In the genomic region with DNA sequence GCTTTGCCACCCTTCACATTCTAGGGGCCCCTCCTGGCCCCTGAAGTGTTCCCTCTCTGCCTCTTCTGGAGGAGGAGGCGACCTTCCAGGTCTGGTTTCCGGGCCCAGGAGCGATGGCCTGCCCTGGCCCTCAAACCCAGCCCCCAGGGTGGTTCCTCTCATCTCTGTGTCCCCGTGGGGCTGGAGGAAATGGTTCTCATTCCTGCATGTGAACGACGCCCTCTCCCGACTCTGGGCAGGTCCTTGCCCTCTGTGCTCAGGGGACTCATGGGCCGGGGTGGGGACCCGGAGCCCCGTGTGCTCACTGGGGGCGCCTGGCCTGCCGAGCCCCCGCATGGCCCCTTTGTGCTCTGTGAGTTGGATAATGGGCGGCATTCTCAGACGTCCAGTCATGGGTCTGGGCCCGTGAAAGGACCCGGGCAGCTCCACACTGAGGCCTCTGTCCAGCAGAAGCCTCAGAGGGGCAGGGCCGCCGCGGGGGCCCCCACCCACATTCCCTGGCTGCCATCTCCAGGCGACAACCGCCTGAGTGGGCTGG, we compare ENCODE assay signal across 1 cellular context.
TF ChIP-seq lines count a peak whose summit lies in the region.

No MANE protein-coding gene starts in this region.

TF ChIP-seq in SK-N-SH, 30 proteins besides CTCF, POLR2A, EP300 and RAD21 (continued from another document):
- TF ChIP-seq, protein P1, sequence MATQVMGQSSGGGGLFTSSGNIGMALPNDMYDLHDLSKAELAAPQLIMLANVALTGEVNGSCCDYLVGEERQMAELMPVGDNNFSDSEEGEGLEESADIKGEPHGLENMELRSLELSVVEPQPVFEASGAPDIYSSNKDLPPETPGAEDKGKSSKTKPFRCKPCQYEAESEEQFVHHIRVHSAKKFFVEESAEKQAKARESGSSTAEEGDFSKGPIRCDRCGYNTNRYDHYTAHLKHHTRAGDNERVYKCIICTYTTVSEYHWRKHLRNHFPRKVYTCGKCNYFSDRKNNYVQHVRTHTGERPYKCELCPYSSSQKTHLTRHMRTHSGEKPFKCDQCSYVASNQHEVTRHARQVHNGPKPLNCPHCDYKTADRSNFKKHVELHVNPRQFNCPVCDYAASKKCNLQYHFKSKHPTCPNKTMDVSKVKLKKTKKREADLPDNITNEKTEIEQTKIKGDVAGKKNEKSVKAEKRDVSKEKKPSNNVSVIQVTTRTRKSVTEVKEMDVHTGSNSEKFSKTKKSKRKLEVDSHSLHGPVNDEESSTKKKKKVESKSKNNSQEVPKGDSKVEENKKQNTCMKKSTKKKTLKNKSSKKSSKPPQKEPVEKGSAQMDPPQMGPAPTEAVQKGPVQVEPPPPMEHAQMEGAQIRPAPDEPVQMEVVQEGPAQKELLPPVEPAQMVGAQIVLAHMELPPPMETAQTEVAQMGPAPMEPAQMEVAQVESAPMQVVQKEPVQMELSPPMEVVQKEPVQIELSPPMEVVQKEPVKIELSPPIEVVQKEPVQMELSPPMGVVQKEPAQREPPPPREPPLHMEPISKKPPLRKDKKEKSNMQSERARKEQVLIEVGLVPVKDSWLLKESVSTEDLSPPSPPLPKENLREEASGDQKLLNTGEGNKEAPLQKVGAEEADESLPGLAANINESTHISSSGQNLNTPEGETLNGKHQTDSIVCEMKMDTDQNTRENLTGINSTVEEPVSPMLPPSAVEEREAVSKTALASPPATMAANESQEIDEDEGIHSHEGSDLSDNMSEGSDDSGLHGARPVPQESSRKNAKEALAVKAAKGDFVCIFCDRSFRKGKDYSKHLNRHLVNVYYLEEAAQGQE (IDR thresholded peaks at IDR 0.05; ENCODE audit: low read depth, low read length), result peak; percentile 43; the same call in 1 of the 2 replicates
- TF ChIP-seq RCOR1 (IDR thresholded peaks at IDR 0.05; ENCODE audit: low read length) (no peak), POLR2AphosphoS5 (IDR thresholded peaks at IDR 0.05; ENCODE audit: low read depth, low read length) (no peak), MXI1 (IDR thresholded peaks at IDR 0.05; ENCODE audit: low read depth, low read length) (no peak)
- TF ChIP-seq, protein P2, sequence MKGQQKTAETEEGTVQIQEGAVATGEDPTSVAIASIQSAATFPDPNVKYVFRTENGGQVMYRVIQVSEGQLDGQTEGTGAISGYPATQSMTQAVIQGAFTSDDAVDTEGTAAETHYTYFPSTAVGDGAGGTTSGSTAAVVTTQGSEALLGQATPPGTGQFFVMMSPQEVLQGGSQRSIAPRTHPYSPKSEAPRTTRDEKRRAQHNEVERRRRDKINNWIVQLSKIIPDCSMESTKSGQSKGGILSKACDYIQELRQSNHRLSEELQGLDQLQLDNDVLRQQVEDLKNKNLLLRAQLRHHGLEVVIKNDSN (IDR thresholded peaks at IDR 0.05; ENCODE audit: borderline replicate concordance, low read depth), result no peak
